17 cellular contexts compared by ENCODE assay signal in the genomic region with DNA sequence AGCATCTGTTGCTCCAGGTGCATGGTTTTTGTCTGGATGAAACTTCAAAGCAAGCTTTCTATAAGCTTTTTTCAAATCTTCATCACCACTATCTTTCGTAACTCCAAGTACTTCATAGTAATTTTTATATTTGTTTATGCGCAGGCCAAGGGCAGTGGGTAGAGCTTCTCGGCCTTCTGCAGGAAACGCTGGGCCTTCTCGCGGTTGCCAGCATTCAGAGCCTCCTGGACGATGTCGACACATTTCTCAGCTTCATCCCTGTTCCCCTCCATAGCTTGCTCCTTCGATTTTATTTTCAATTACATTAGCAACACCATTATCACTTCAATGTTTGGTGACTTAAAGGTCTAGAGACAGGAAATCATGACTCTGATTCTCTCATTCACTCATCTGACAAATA.
"Had no signal": no experiment of that assay in that cellular context is flagged by ENCODE, and none has a peak within 500 bp of the region (broad histone marks: within the 10 kb centered on the region; RNA-seq: fewer than 3 reads in every experiment).

No MANE protein-coding gene starts in this region.

- H2AFZ ChIP-seq: hepatocyte had no signal

- ATAC-seq: activated T-cell treated with anti-CD3 and anti-CD28 coated beads, Interleukin-2, amount 50 U/mL, for 4 hours; left cardiac atrium; naive thymus-derived CD8-positive, alpha-beta T cell had no signal

- H3K9me3 Mint-ChIP-seq: activated CD4-positive, alpha-beta T cell treated with anti-CD3 and anti-CD28 coated beads, Interleukin-2, amount 10 ng/mL, durations not matched to agents 24 days and 14 days; activated naive CD4-positive, alpha-beta T cell treated with anti-CD3 and anti-CD28 coated beads, Interleukin-2, amount 50 U/mL, for 24 hours; activated T-cell treated with anti-CD3 and anti-CD28 coated beads, Interleukin-2, amount 50 U/mL, for 4 hours; naive thymus-derived CD8-positive, alpha-beta T cell had no signal

- H3K4me3 ChIP-seq: esophagus muscularis mucosa, hepatocyte, tibial artery had no signal

- H3K4me2 ChIP-seq: hepatocyte had no signal

- H3K36me3 ChIP-seq: esophagus muscularis mucosa, tibial artery had no signal

- H3K9me3 ChIP-seq: esophagus muscularis mucosa, tibial artery had no signal

- DNase-seq: activated CD4-positive, alpha-beta T cell treated with anti-CD3 and anti-CD28 coated beads, Interleukin-2, amount 10 ng/mL, durations not matched to agents 24 days and 14 days; activated CD8-positive, alpha-beta memory T cell treated with anti-CD3 and anti-CD28 coated beads, Interleukin-2, amount 50 U/mL, for 4 hours; activated effector memory CD4-positive, alpha-beta T cell treated with anti-CD3 and anti-CD28 coated beads, Interleukin-2, amount 50 U/mL, for 16 hours; activated T-cell treated with anti-CD3 and anti-CD28 coated beads, Interleukin-2, amount 50 U/mL, for 4 hours; dermis blood vessel endothelial cell; effector memory CD4-positive, alpha-beta T cell; left cardiac atrium; mesendoderm; naive thymus-derived CD8-positive, alpha-beta T cell; nucleus accumbens; posterior cingulate gyrus; stimulated activated naive CD4-positive, alpha-beta T cell treated with Interleukin-2 at 50 U/mL for 16 hours; substantia nigra; tibial artery had no signal

- H3K27ac ChIP-seq: esophagus muscularis mucosa, hepatocyte, tibial artery had no signal

- H3K27ac Mint-ChIP-seq: activated CD4-positive, alpha-beta T cell treated with anti-CD3 and anti-CD28 coated beads, Interleukin-2, amount 10 ng/mL, durations not matched to agents 24 days and 14 days had no signal

- H3K27me3 Mint-ChIP-seq: activated CD4-positive, alpha-beta T cell treated with anti-CD3 and anti-CD28 coated beads, Interleukin-2, amount 10 ng/mL, durations not matched to agents 24 days and 14 days; activated naive CD4-positive, alpha-beta T cell treated with anti-CD3 and anti-CD28 coated beads, Interleukin-2, amount 50 U/mL, for 24 hours; naive thymus-derived CD8-positive, alpha-beta T cell had no signal

- H3K4me3 Mint-ChIP-seq: activated CD4-positive, alpha-beta T cell treated with anti-CD3 and anti-CD28 coated beads, Interleukin-2, amount 10 ng/mL, durations not matched to agents 24 days and 14 days; activated naive CD4-positive, alpha-beta T cell treated with anti-CD3 and anti-CD28 coated beads, Interleukin-2, amount 50 U/mL, for 24 hours; activated T-cell treated with anti-CD3 and anti-CD28 coated beads, Interleukin-2, amount 50 U/mL, for 4 hours had no signal

- H3K27me3 ChIP-seq: esophagus muscularis mucosa, hepatocyte, tibial artery had no signal
